8 cellular contexts compared by ENCODE assay signal in the genomic region with DNA sequence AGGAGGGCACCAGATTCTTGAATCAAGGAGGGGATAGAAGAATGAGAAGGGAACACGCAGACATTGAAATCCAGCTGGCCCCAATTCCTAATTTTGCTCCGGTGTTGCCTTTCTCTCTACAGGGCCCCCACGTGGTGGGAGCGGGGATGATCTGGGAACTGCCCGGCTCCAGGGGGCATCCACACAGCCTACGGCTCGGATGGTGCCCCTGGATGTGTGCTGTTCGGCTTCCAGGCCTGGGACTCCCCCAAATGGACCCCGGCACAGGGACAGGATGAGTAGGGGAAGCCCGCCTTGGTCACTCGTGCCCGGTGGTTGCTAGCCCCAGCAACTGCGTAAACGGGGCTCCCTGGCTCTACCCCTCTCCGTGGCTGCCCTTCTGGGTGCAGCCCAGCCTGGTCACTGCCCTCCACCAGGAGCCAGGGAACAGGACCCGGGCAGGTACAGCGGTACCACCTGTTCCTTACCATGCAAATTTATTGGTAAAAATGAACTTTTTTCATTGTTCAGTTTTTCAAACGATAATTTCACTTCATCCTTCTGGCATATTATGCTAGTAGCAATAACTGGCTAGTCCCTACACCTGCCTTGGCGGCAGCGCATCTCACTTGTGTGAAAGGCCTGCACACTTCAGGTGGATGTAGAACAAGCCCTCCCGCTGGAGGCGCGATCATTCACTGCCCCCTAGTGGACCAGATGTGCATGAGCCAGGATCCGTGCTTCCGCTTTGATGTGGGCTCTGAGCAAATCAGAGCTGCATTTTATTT.
DNase-seq lines count a peak whose midpoint lies in the region; ATAC-seq and TF ChIP-seq lines count a peak whose summit lies in the region.

No MANE protein-coding gene starts in this region.

- intact Hi-C loops in CD14-positive monocyte (cut with micrococcal nuclease), result loop anchor here in 1 of 2 donors (10.0 kb wide), 1 partner anchor 169 kb away; no protein-coding TSS in a partner anchor

- ATAC-seq in GM19372 (IDR thresholded peaks at IDR 0.05; ENCODE audit: low read depth, unreplicated experiment) (peak; percentile 78), HG03457 (IDR thresholded peaks at IDR 0.05; ENCODE audit: unreplicated experiment) (peak; percentile 41)

- TF ChIP-seq CTCF in CD14-positive monocyte (IDR thresholded peaks at IDR 0.05), result peak; percentile 95

- peaks cover 19 to 39% (median 24%) of the 10 kb centered on the region in 3 donors for H3K27me3 Mint-ChIP-seq in CD14-positive monocyte (ENCODE audit: low read depth in 3 of 3)

- H3K36me3 Mint-ChIP-seq in CD14-positive monocyte, result no peaks in the 10 kb centered on the region

- peaks cover 17% of the 10 kb centered on the region for H3K4me1 Mint-ChIP-seq in CD14-positive monocyte

- H3K27ac Mint-ChIP-seq in CD14-positive monocyte, result peak overlapping the region in 2 of 7 donors; percentile 11 to 52

- DNase-seq in CD14-positive monocyte (ENCODE audit: low spot score) (peak; percentile 79), NCI-H774 (lab: John Stamatoyannopoulos, UW) (peak; percentile 29), dermis microvascular lymphatic vessel endothelial cell (ENCODE audit: low read depth in 2 of 2) (peak; percentile 66 to 82), lung microvascular endothelial cell (ENCODE audit: low read depth in 2 of 2) (peak; percentile 84 to 88)
- peak; percentile 86 to 89 for DNase-seq in activated CD4-positive, alpha-beta T cell treated with anti-CD3 and anti-CD28 coated beads, Interleukin-2, amount 50 U/mL, for 48 hours
- DNase-seq in stimulated activated CD8-positive, alpha-beta memory T cell treated with anti-CD3 and anti-CD28 coated beads, Interleukin-15, amount 100 ng/mL, for 1 hour (ENCODE audit: low read depth), result peak; percentile 65

- peaks cover 0 to 10% (median 2%) of the 10 kb centered on the region in 7 donors for H3K9me3 Mint-ChIP-seq in CD14-positive monocyte

- H3K4me3 Mint-ChIP-seq in CD14-positive monocyte, result peak overlapping the region in 1 of 2 donors; percentile 61

Comparison
In these comparisons a context has a peak if more than half of its experiments do, and no peak if none do; other contexts are left out.
1. Peak in every context shown above with its lines: DNase-seq and ATAC-seq.
2. DNase-seq: peak in every context shown above with its lines; median percentile 88 in activated CD4-positive, alpha-beta T cell treated with anti-CD3 and anti-CD28 coated beads, Interleukin-2, amount 50 U/mL, for 48 hours; 86 in lung microvascular endothelial cell; 79 in CD14-positive monocyte; 74 in dermis microvascular lymphatic vessel endothelial cell; 65 in stimulated activated CD8-positive, alpha-beta memory T cell treated with anti-CD3 and anti-CD28 coated beads, Interleukin-15, amount 100 ng/mL, for 1 hour; 29 in NCI-H774.